18 cellular contexts compared by ENCODE assay signal in the genomic region with DNA sequence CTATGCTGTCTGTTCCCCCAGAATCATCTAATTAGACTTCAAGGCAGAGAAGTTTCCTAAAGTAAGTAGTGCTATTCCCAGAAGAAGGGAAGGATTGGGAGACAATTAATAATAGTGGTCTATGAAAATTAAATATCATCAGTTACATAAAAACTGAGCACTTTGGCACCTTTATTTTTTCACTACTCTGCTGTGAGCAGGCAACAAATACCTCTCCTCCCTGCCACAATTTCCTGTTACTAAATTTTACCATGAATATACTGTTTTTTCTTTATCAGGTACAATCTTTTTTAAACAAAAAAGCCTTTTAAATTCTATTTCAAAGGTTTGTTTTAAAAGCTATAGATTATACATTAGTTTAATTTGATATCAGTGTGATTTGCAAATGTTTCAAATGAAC. TPM values are rescaled to one million over a fixed set of nuclear protein-coding genes. Genes with fewer than 3 reads are reported as not detected.
A peak's percentile ranks its signal among the peaks of the same experiment; 100 is the strongest.
DNase-seq lines count a peak whose midpoint lies in the region; ATAC-seq and TF ChIP-seq lines count a peak whose summit lies in the region.
"Had no signal": no experiment of that assay in that cellular context is flagged by ENCODE, and none has a peak within 500 bp of the region (broad histone marks: within the 10 kb centered on the region; RNA-seq: fewer than 3 reads in every experiment).

No MANE protein-coding gene starts in this region.

- no peaks in the 10 kb centered on the region for H3K36me3 ChIP-seq in KOPT-K1 (ENCODE audit: insufficient read depth, low read length)
- H3K36me3 ChIP-seq: HAP-1 had no signal

- no peak overlapping the region for H3K4me3 Mint-ChIP-seq in activated naive CD4-positive, alpha-beta T cell treated with anti-CD3 and anti-CD28 coated beads, Interleukin-2, amount 10 ng/mL, durations not matched to agents 7 days and 5 days
- H3K4me3 Mint-ChIP-seq in activated naive CD8-positive, alpha-beta T cell: peak overlapping the region; percentile 57
- peak overlapping the region; percentile 4 for H3K4me3 Mint-ChIP-seq in natural killer cell treated with Interleukin-12 subunit alpha and Interleukin-12 subunit beta and Interleukin-15 and Interleukin-18, amount 100 ng/mL, for 72 hours

- CTCF ChIA-PET in activated naive CD4-positive, alpha-beta T cell treated with anti-CD3 and anti-CD28 coated beads, Interleukin-2, amount 10 ng/mL, durations not matched to agents 7 days and 5 days (lab: Charles Lee): interaction anchor here (0.7 kb wide), 1 partner anchor 93 kb away, joined by 3 read pairs; no protein-coding TSS in a partner anchor

- H3K27ac ChIP-seq in KOPT-K1 (ENCODE audit: low read depth, low read length, poor library complexity, severe bottlenecking): peak overlapping the region; percentile 43

- no peak for ATAC-seq in natural killer cell treated with Interleukin-12 subunit alpha and Interleukin-12 subunit beta and Interleukin-15 and Interleukin-18, amount 100 ng/mL, for 72 hours
- no peak for ATAC-seq in GM21390 (IDR thresholded peaks at IDR 0.05; ENCODE audit: unreplicated experiment)
- ATAC-seq: Panc1 had no signal

- peaks cover 30% of the 10 kb centered on the region for H3K4me1 Mint-ChIP-seq in activated naive CD4-positive, alpha-beta T cell treated with anti-CD3 and anti-CD28 coated beads, Interleukin-2, amount 10 ng/mL, durations not matched to agents 7 days and 5 days
- H3K4me1 Mint-ChIP-seq in activated naive CD8-positive, alpha-beta T cell (ENCODE audit: low read depth): peaks cover 53% of the 10 kb centered on the region
- peaks cover 32% of the 10 kb centered on the region in 2 donors for H3K4me1 Mint-ChIP-seq in natural killer cell treated with Interleukin-12 subunit alpha and Interleukin-12 subunit beta and Interleukin-15 and Interleukin-18, amount 100 ng/mL, for 72 hours (ENCODE audit: low read depth in 2 of 2)

- H3K36me3 Mint-ChIP-seq in activated naive CD4-positive, alpha-beta T cell treated with anti-CD3 and anti-CD28 coated beads, Interleukin-2, amount 10 ng/mL, durations not matched to agents 7 days and 5 days: no peaks in the 10 kb centered on the region
- H3K36me3 Mint-ChIP-seq in activated naive CD8-positive, alpha-beta T cell: peaks cover 2% of the 10 kb centered on the region
- no peaks in the 10 kb centered on the region for H3K36me3 Mint-ChIP-seq in natural killer cell treated with Interleukin-12 subunit alpha and Interleukin-12 subunit beta and Interleukin-15 and Interleukin-18, amount 100 ng/mL, for 72 hours

- no peak for DNase-seq in activated naive CD4-positive, alpha-beta T cell treated with anti-CD3 and anti-CD28 coated beads, Interleukin-2, amount 10 ng/mL, durations not matched to agents 7 days and 5 days
- no peak for DNase-seq in activated naive CD4-positive, alpha-beta T cell treated with anti-CD3 and anti-CD28 coated beads, Interleukin-2, amount 50 U/mL, for 16 hours
- DNase-seq in natural killer cell treated with Interleukin-12 subunit alpha and Interleukin-12 subunit beta and Interleukin-15 and Interleukin-18, amount 100 ng/mL, for 72 hours (ENCODE audit: low spot score): no peak
- DNase-seq in GM10266 (ENCODE audit: extremely low spot score): no peak
- DNase-seq: ACHN, EL, IMR-90, MV-4-11, NCI-H1417 treated with DMSO at 0.1 percent for 48 hours, NCI-H2029 treated with DMSO at 0.1 percent for 48 hours, NCI-H510A, NCI-H82, Right ventricle myocardium superior had no signal

- H3K27me3 Mint-ChIP-seq in activated naive CD4-positive, alpha-beta T cell treated with anti-CD3 and anti-CD28 coated beads, Interleukin-2, amount 10 ng/mL, durations not matched to agents 7 days and 5 days: no peaks in the 10 kb centered on the region
- no peaks in the 10 kb centered on the region for H3K27me3 Mint-ChIP-seq in activated naive CD8-positive, alpha-beta T cell
- H3K27me3 Mint-ChIP-seq in natural killer cell treated with Interleukin-12 subunit alpha and Interleukin-12 subunit beta and Interleukin-15 and Interleukin-18, amount 100 ng/mL, for 72 hours: no peaks in the 10 kb centered on the region

- H3K27ac Mint-ChIP-seq in activated naive CD4-positive, alpha-beta T cell treated with anti-CD3 and anti-CD28 coated beads, Interleukin-2, amount 10 ng/mL, durations not matched to agents 7 days and 5 days: peak overlapping the region; percentile 13
- H3K27ac Mint-ChIP-seq in activated naive CD8-positive, alpha-beta T cell: peak overlapping the region; percentile 88
- no peak overlapping the region for H3K27ac Mint-ChIP-seq in natural killer cell treated with Interleukin-12 subunit alpha and Interleukin-12 subunit beta and Interleukin-15 and Interleukin-18, amount 100 ng/mL, for 72 hours

- no peak for TF ChIP-seq CTCF in GM10266 (IDR thresholded peaks at IDR 0.05; ENCODE audit: control insufficient read depth, insufficient read depth, low read depth, missing control alignments)

- no peaks in the 10 kb centered on the region for H3K9me3 ChIP-seq in KOPT-K1 (ENCODE audit: insufficient read depth, low read length, poor library complexity, severe bottlenecking)
- H3K9me3 ChIP-seq: HAP-1 had no signal

- H3K9me3 Mint-ChIP-seq in activated naive CD4-positive, alpha-beta T cell treated with anti-CD3 and anti-CD28 coated beads, Interleukin-2, amount 10 ng/mL, durations not matched to agents 7 days and 5 days: peaks cover 2% of the 10 kb centered on the region
- no peaks in the 10 kb centered on the region for H3K9me3 Mint-ChIP-seq in activated naive CD8-positive, alpha-beta T cell (ENCODE audit: low read depth)
- no peaks in the 10 kb centered on the region for H3K9me3 Mint-ChIP-seq in natural killer cell treated with Interleukin-12 subunit alpha and Interleukin-12 subunit beta and Interleukin-15 and Interleukin-18, amount 100 ng/mL, for 72 hours

RNA-seq across cellular contexts. Expression of a gene that starts 29.4 kb away (rescaled TPM):
- total RNA-seq in natural killer cell treated with Interleukin-12 subunit alpha and Interleukin-12 subunit beta and Interleukin-15 and Interleukin-18, amount 100 ng/mL, for 72 hours: 10 to 100 TPM; 20.5 to 21.5 TPM

Comparison
In these comparisons a context has a peak if more than half of its experiments do, and no peak if none do; other contexts are left out.
1. H3K27ac Mint-ChIP-seq: peak in activated naive CD4-positive, alpha-beta T cell treated with anti-CD3 and anti-CD28 coated beads, Interleukin-2, amount 10 ng/mL, durations not matched to agents 7 days and 5 days (single experiment) and activated naive CD8-positive, alpha-beta T cell (single experiment); none in natural killer cell treated with Interleukin-12 subunit alpha and Interleukin-12 subunit beta and Interleukin-15 and Interleukin-18, amount 100 ng/mL, for 72 hours (0 of 2).